23 cellular contexts compared by ENCODE assay signal in the genomic region with DNA sequence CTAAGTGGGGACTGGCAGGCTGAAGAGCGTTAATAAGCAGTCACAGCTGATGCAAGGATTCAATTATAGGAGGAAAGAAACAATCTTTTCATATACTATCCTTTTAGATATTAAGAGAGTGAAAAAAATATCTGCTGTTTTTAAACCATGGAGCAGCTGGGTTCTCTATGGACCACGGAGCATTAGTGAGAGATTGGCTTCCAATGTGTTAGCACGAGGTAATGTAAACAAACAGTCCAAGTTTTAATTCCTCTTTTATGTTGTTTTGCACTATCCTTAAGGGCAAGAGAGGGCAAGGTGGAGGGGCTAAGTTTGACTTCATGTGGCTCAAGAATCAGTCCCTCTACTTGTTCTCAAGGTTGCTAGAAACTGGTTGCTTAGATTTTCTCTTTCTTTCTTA.
"Had no signal": no experiment of that assay in that cellular context is flagged by ENCODE, and none has a peak within 500 bp of the region (broad histone marks: within the 10 kb centered on the region; RNA-seq: fewer than 3 reads in every experiment).

No MANE protein-coding gene starts in this region.

- H3K9me3 ChIP-seq: colonic mucosa, esophagus squamous epithelium, left lung, lower lobe of right lung, right lobe of liver, uterus had no signal

- DNase-seq: activated CD4-positive, alpha-beta T cell treated with anti-CD3 and anti-CD28 coated beads for 4 hours; activated CD4-positive, alpha-beta T cell treated with anti-CD3 and anti-CD28 coated beads, Interleukin-2, amount 50 U/mL, for 4 hours; activated naive CD4-positive, alpha-beta T cell; activated T-cell treated with anti-CD3 and anti-CD28 coated beads for 4 hours; activated T-cell treated with anti-CD3 and anti-CD28 coated beads, Interleukin-2, amount 50 U/mL, for 72 hours; cerebellar nuclear complex; colonic mucosa; effector CD8-positive, alpha-beta T cell; esophagus squamous epithelium; left lung; lower lobe of right lung; mesenchymal stem cell; natural killer cell; posterior cingulate gyrus; right lobe of liver; stimulated activated CD4-positive, alpha-beta T cell treated with anti-CD3 and anti-CD28 coated beads, Interleukin-4, amount 100 ng/mL, for 1 hour; T-helper 9 cell; uterus had no signal

- H3K27ac Mint-ChIP-seq: activated T-cell treated with anti-CD3 and anti-CD28 coated beads, Interleukin-2, amount 50 U/mL, for 72 hours; natural killer cell; stimulated activated naive CD8-positive, alpha-beta T cell treated with anti-CD3 and anti-CD28 coated beads, Interleukin-15, Interleukin-2, amounts not matched to agents 100 ng/mL and 50 ng/mL, for 24 hours; type B pancreatic cell had no signal

- H3K4me1 ChIP-seq: colonic mucosa, left lung, lower lobe of right lung, right lobe of liver, uterus had no signal

- H3K36me3 ChIP-seq: colonic mucosa, esophagus squamous epithelium, left lung, lower lobe of right lung, right lobe of liver, uterus had no signal

- H3K36me3 Mint-ChIP-seq: natural killer cell had no signal

- H3K27ac ChIP-seq: colonic mucosa, epithelial cell of prostate, esophagus squamous epithelium, left lung, lower lobe of right lung, right lobe of liver, uterus, VCaP had no signal

- H3K27me3 ChIP-seq: colonic mucosa, esophagus squamous epithelium, left lung, right lobe of liver, uterus had no signal

- H3K4me3 ChIP-seq: colonic mucosa, esophagus squamous epithelium, left lung, lower lobe of right lung, right lobe of liver, uterus had no signal

- H3K9me3 Mint-ChIP-seq: activated naive CD4-positive, alpha-beta T cell treated with anti-CD3 and anti-CD28 coated beads, Interleukin-2, amount 50 U/mL, for 72 hours; activated T-cell treated with anti-CD3 and anti-CD28 coated beads, Interleukin-2, amount 50 U/mL, for 72 hours; natural killer cell; stimulated activated naive CD8-positive, alpha-beta T cell treated with anti-CD3 and anti-CD28 coated beads, Interleukin-15, Interleukin-2, amounts not matched to agents 100 ng/mL and 50 ng/mL, for 24 hours; type B pancreatic cell had no signal

- ATAC-seq: activated naive CD4-positive, alpha-beta T cell treated with anti-CD3 and anti-CD28 coated beads, Interleukin-2, amount 50 U/mL, for 72 hours; activated T-cell treated with anti-CD3 and anti-CD28 coated beads, Interleukin-2, amount 50 U/mL, for 72 hours; left lung; lower lobe of right lung; natural killer cell had no signal

- H3K27me3 Mint-ChIP-seq: stimulated activated naive CD8-positive, alpha-beta T cell treated with anti-CD3 and anti-CD28 coated beads, Interleukin-15, Interleukin-2, amounts not matched to agents 100 ng/mL and 50 ng/mL, for 24 hours had no signal

- H3K4me3 Mint-ChIP-seq: activated T-cell treated with anti-CD3 and anti-CD28 coated beads, Interleukin-2, amount 50 U/mL, for 72 hours; natural killer cell; stimulated activated naive CD8-positive, alpha-beta T cell treated with anti-CD3 and anti-CD28 coated beads, Interleukin-15, Interleukin-2, amounts not matched to agents 100 ng/mL and 50 ng/mL, for 24 hours; type B pancreatic cell had no signal
